ENCODE assay signal across 1 cellular context in the genomic region with DNA sequence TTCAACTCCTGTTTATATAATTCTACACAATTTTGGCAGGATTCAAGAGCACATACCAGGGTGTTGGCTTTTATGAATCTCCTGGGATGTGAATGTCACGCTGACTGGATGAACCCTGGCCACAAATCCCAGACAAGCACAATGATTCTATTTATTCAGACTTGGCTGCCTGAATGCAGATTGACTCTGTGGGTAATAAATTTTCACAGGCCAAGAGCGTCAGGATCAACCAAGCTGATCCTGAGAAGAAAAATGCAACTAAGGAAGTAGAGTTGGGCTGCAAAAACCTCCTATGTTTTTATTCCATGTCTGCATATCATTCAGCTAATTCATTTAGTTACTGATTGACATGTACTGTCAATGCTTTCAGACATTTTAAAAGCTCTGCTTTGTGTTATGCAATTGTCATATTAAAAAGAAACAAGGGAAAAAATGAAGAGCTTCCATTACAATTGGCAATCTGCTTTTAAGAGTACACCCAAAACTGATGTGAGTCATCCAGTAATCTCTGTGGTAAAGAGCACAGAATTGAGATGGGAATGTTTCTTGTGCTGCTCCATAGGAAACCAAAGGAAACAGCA.
TF ChIP-seq lines count a peak whose summit lies in the region.

No MANE protein-coding gene starts in this region.

TF ChIP-seq in SK-N-SH, 30 proteins besides CTCF, POLR2A, EP300 and RAD21 (continued from another document):
- TF ChIP-seq, protein P1, sequence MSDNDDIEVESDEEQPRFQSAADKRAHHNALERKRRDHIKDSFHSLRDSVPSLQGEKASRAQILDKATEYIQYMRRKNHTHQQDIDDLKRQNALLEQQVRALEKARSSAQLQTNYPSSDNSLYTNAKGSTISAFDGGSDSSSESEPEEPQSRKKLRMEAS (IDR thresholded peaks at IDR 0.05; ENCODE audit: low read depth), result no peak
- 0 out of 2 replicates have a peak, but pooled peaks have one; percentile 38 for TF ChIP-seq SIN3A (IDR thresholded peaks at IDR 0.05; ENCODE audit: borderline replicate concordance, low read depth, low read length)
